In genomic region chr4:62018537-62018936, GRCh38 we compare ENCODE assay signal across 1 cellular context.
TF ChIP-seq lines count a peak whose summit lies in the region.

No MANE protein-coding gene starts in this region.

TF ChIP-seq in WTC11, 78 proteins besides CTCF, POLR2A, EP300 and RAD21 (continued from another document):
- TF ChIP-seq ARID4B (CRISPR knock-in tag; IDR thresholded peaks at IDR 0.05; ENCODE audit: borderline replicate concordance): no peak
- TF ChIP-seq TP53 (CRISPR knock-in tag; IDR thresholded peaks at IDR 0.05): no peak
- no peak for TF ChIP-seq ZNF219 (CRISPR knock-in tag; IDR thresholded peaks at IDR 0.05; ENCODE audit: borderline replicate concordance)
- TF ChIP-seq ZNF396 (CRISPR knock-in tag; IDR thresholded peaks at IDR 0.05; ENCODE audit: borderline replicate concordance): no peak
- TF ChIP-seq STAT6 (CRISPR knock-in tag; conservative IDR thresholded peaks at IDR 0.05; ENCODE audit: low read depth): no peak
- no peak for TF ChIP-seq NFATC4 (CRISPR knock-in tag; IDR thresholded peaks at IDR 0.05)
- TF ChIP-seq TCF7 (CRISPR knock-in tag; IDR thresholded peaks at IDR 0.05; ENCODE audit: low read depth): no peak
- no peak for TF ChIP-seq GTF2I (CRISPR knock-in tag; conservative IDR thresholded peaks at IDR 0.05)
- TF ChIP-seq PRDM15 (CRISPR knock-in tag; IDR thresholded peaks at IDR 0.05): no peak
- TF ChIP-seq ZNF232 (CRISPR knock-in tag; IDR thresholded peaks at IDR 0.05): no peak
- no peak for TF ChIP-seq FOXP1 (CRISPR knock-in tag; IDR thresholded peaks at IDR 0.05; ENCODE audit: borderline replicate concordance)
- no peak for TF ChIP-seq IRF2 (CRISPR knock-in tag; IDR thresholded peaks at IDR 0.05; ENCODE audit: borderline replicate concordance, low read depth)
- TF ChIP-seq MLX (CRISPR knock-in tag; IDR thresholded peaks at IDR 0.05): no peak
